Comparison of ENCODE assay signal across 9 cellular contexts in genomic region chr10:34121974-34122282, GRCh38.
A peak's percentile ranks its signal among the peaks of the same experiment; 100 is the strongest.
DNase-seq lines count a peak whose midpoint lies in the region; ATAC-seq lines count a peak whose summit lies in the region.
"Had no signal": no experiment of that assay in that cellular context is flagged by ENCODE, and none has a peak within 500 bp of the region (broad histone marks: within the 10 kb centered on the region; RNA-seq: fewer than 3 reads in every experiment).

No MANE protein-coding gene starts in this region.

- H3K27ac Mint-ChIP-seq in activated T-helper 2 cell treated with anti-CD3 and anti-CD28 coated beads, Interferon-gamma antibody, Interleukin-2, Interleukin-4, amounts not matched to agents 10 μg/mL and 5 μg/mL and 100 μg/mL, durations not matched to agents 14 hours and 24 hours and 36 hours = peak overlapping the region; percentile 40

- H3K9me3 Mint-ChIP-seq in activated T-helper 2 cell treated with anti-CD3 and anti-CD28 coated beads, Interferon-gamma antibody, Interleukin-2, Interleukin-4, amounts not matched to agents 10 μg/mL and 5 μg/mL and 100 μg/mL, durations not matched to agents 14 hours and 24 hours and 36 hours = no peaks in the 10 kb centered on the region
- H3K9me3 Mint-ChIP-seq: CD4-positive, CD25-positive, alpha-beta regulatory T cell had no signal

- H3K9me3 ChIP-seq in BLaER1 = peaks cover 6% of the 10 kb centered on the region; the same call in 1 of the 2 replicates

- no peaks in the 10 kb centered on the region for H4K20me1 ChIP-seq in BLaER1

- ATAC-seq in GM21423 (IDR thresholded peaks at IDR 0.05; ENCODE audit: unreplicated experiment) = peak; percentile 65
- no peak for ATAC-seq in HG03354 (IDR thresholded peaks at IDR 0.05; ENCODE audit: poor library complexity, severe bottlenecking, unreplicated experiment)

- intact Hi-C loops in activated T-helper 2 cell treated with anti-CD3 and anti-CD28 coated beads, Interferon-gamma antibody, Interleukin-2, Interleukin-4, amounts not matched to agents 10 μg/mL and 5 μg/mL and 100 μg/mL, durations not matched to agents 14 hours and 24 hours and 36 hours (cut with micrococcal nuclease) = loop anchor here (2.0 kb wide), 1 partner anchor 25 kb away; no protein-coding TSS in a partner anchor

- no peak overlapping the region for H3K9ac ChIP-seq in BLaER1

- H3K27me3 ChIP-seq in BLaER1 = no peaks in the 10 kb centered on the region

- no peak for DNase-seq in activated T-helper 2 cell treated with anti-CD3 and anti-CD28 coated beads, Interferon-gamma antibody, Interleukin-2, Interleukin-4, amounts not matched to agents 10 μg/mL and 5 μg/mL and 100 μg/mL, durations not matched to agents 14 hours and 24 hours and 36 hours (ENCODE audit: low spot score)
- DNase-seq in left kidney (ENCODE audit: low read depth, low spot score) (peak; percentile 54), A172 (ENCODE audit: low spot score) (no peak), NCI-H226 (no peak), NCI-H146 (lab: John Stamatoyannopoulos, UW) (no peak)

- no peak overlapping the region for H3K4me3 Mint-ChIP-seq in activated T-helper 2 cell treated with anti-CD3 and anti-CD28 coated beads, Interferon-gamma antibody, Interleukin-2, Interleukin-4, amounts not matched to agents 10 μg/mL and 5 μg/mL and 100 μg/mL, durations not matched to agents 14 hours and 24 hours and 36 hours (ENCODE audit: low read depth)
- H3K4me3 Mint-ChIP-seq: CD4-positive, CD25-positive, alpha-beta regulatory T cell had no signal

- peaks cover 17% of the 10 kb centered on the region for H3K4me1 ChIP-seq in BLaER1

- no peak overlapping the region for H3K27ac ChIP-seq in BLaER1

- H3K4me3 ChIP-seq in BLaER1 = no peak overlapping the region

- peak overlapping the region; percentile 42 for H3K4me2 ChIP-seq in BLaER1

- H3K36me3 ChIP-seq in BLaER1 = peaks cover 19% of the 10 kb centered on the region

- no peaks in the 10 kb centered on the region for H3K36me3 Mint-ChIP-seq in activated T-helper 2 cell treated with anti-CD3 and anti-CD28 coated beads, Interferon-gamma antibody, Interleukin-2, Interleukin-4, amounts not matched to agents 10 μg/mL and 5 μg/mL and 100 μg/mL, durations not matched to agents 14 hours and 24 hours and 36 hours (ENCODE audit: low read depth)
- H3K36me3 Mint-ChIP-seq: CD4-positive, CD25-positive, alpha-beta regulatory T cell had no signal

- peaks cover 24% of the 10 kb centered on the region for H3K4me1 Mint-ChIP-seq in activated T-helper 2 cell treated with anti-CD3 and anti-CD28 coated beads, Interferon-gamma antibody, Interleukin-2, Interleukin-4, amounts not matched to agents 10 μg/mL and 5 μg/mL and 100 μg/mL, durations not matched to agents 14 hours and 24 hours and 36 hours (ENCODE audit: low read depth)

- H3K27me3 Mint-ChIP-seq in activated T-helper 2 cell treated with anti-CD3 and anti-CD28 coated beads, Interferon-gamma antibody, Interleukin-2, Interleukin-4, amounts not matched to agents 10 μg/mL and 5 μg/mL and 100 μg/mL, durations not matched to agents 14 hours and 24 hours and 36 hours (ENCODE audit: low read depth) = no peaks in the 10 kb centered on the region
- H3K27me3 Mint-ChIP-seq: CD4-positive, CD25-positive, alpha-beta regulatory T cell had no signal
